Comparison of ENCODE assay signal across 9 cellular contexts in genomic region chr10:62527019-62527827, GRCh38.
A peak's percentile ranks its signal among the peaks of the same experiment; 100 is the strongest.
DNase-seq lines count a peak whose midpoint lies in the region; ATAC-seq, FAIRE-seq and TF ChIP-seq lines count a peak whose summit lies in the region.
"Had no signal": no experiment of that assay in that cellular context is flagged by ENCODE, and none has a peak within 500 bp of the region (broad histone marks: within the 10 kb centered on the region; RNA-seq: fewer than 3 reads in every experiment).

No MANE protein-coding gene starts in this region.

- no peaks in the 10 kb centered on the region for H3K4me1 ChIP-seq in Caco-2

- peak; percentile 86 for FAIRE-seq in GM12892 (lab: Jason Lieb, UNC)
- FAIRE-seq: bronchial epithelial cell had no signal

- no peaks in the 10 kb centered on the region for H3K36me3 Mint-ChIP-seq in Caco-2 (ENCODE audit: insufficient read depth, unreplicated experiment)

- H3K27me3 ChIP-seq in Caco-2 (replicated peaks; ENCODE audit: control insufficient read depth, insufficient read depth, low read length), result no peaks in the 10 kb centered on the region; the same call in 1 of the 2 replicates

- H3K9me3 ChIP-seq in Caco-2, result peaks cover 9% of the 10 kb centered on the region; the same call in 1 of the 2 replicates

- CTCF ChIA-PET in Caco-2 (lab: Charles Lee), result no interaction called here

- H3K36me3 ChIP-seq in Caco-2 (ENCODE audit: control insufficient read depth, insufficient read depth, low read length), result no peaks in the 10 kb centered on the region

- intact Hi-C loops in Caco-2 (cut with micrococcal nuclease; ENCODE audit: unreplicated experiment), result no loop called here

- no TSS peak for BruUV-seq in Caco-2 (replicated peaks; lab: Mats Ljungman, UMichigan)

- ATAC-seq in GM21515 (IDR thresholded peaks at IDR 0.05; ENCODE audit: unreplicated experiment) (peak; percentile 52), HG03521 (IDR thresholded peaks at IDR 0.05; ENCODE audit: unreplicated experiment) (peak; percentile 32)

- no peak for DNase-seq in GM12892 (ENCODE audit: insufficient read length)
- DNase-seq in germinal center (ENCODE audit: low spot score), result peak; percentile 13
- no peak for DNase-seq in HCEC 1CT
- DNase-seq in NCI-H2227 (lab: John Stamatoyannopoulos, UW; ENCODE audit: unreplicated experiment), result no peak
- DNase-seq in NCI-H146 (lab: John Stamatoyannopoulos, UW), result no peak
- no peak for DNase-seq in Caco-2

- H3K27ac Mint-ChIP-seq in Caco-2 (ENCODE audit: unreplicated experiment), result no peak overlapping the region

- POLR2A ChIA-PET in Caco-2 (lab: Charles Lee), result no interaction called here

- H3K27me3 Mint-ChIP-seq in Caco-2 (ENCODE audit: insufficient read depth, unreplicated experiment), result peaks cover 3% of the 10 kb centered on the region

- TF ChIP-seq CTCF in Caco-2 (IDR thresholded peaks at IDR 0.05; ENCODE audit: insufficient read depth in 1 of 2, low read depth in 1 of 2, low read length in 1 of 2, severe bottlenecking in 1 of 2, unreplicated experiment in 1 of 2), result no peak

- H3K4me3 ChIP-seq in Caco-2 (ENCODE audit: low read depth, low read length), result no peak overlapping the region

- H3K9me3 Mint-ChIP-seq in Caco-2 (ENCODE audit: unreplicated experiment), result no peaks in the 10 kb centered on the region

- no peaks in the 10 kb centered on the region for H3K4me1 Mint-ChIP-seq in Caco-2 (ENCODE audit: low read depth, unreplicated experiment)

- no peak; the same call in 1 of the 2 replicates for TF ChIP-seq POLR2A in GM12892 (IDR thresholded peaks at IDR 0.05; ENCODE audit: low read depth, low read length)

- H3K4me3 Mint-ChIP-seq in Caco-2 (ENCODE audit: unreplicated experiment), result no peak overlapping the region
